Comparison of ENCODE assay signal across 1 cellular context in the genomic region with DNA sequence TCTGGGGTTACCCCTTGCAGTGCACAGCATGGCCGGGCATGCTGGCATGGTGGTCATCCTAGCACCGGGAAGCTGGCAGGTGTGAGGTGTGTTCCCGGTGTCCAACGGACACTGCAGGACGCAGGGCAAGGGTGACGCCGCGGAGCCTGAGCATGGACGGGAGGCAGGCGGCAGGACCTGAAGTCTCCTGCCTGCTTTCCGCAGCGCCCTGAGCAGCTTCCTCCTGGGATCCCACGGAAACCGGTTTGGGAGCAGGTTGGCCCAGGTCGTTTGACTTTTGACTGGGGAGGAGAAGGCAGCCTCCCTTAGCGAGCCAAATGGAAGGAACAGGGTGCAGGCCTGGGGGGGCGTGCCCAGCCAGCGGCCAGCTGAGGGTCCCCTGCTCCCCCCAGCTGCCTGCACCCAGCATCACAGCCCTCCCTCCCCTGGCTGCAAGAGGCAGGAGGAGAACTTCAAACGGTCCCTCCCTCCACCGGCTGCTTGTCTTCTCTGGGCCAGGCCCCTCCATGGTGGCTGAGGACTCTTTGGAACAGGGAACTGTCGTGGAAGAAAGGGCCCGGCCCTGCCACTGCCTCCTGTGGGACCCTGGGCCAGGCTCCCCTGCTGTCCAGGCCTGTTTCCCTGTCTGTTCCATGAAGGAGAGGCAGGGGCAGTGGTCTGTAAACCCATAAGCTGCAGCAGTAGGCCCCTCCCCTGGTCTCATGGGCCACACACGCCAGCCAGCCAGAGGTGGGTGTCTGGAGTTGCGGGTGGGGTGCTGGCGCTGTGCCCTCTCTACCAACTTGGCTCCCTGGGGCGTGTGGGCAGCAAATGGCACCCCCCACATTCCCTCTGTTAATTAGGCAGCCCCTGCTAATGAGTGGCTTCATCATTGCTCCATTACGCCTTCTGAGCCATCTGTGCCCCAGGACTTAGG.
TF ChIP-seq lines count a peak whose summit lies in the region.

No MANE protein-coding gene starts in this region.

TF ChIP-seq in K562, 482 proteins besides CTCF, POLR2A, EP300 and RAD21:
- TF ChIP-seq HINFP (tag; conservative IDR thresholded peaks at IDR 0.05; ENCODE audit: low read depth) (no peak), ZBTB7A (IDR thresholded peaks at IDR 0.05; ENCODE audit: borderline replicate concordance, control insufficient read depth, low read depth, low read length) (peak; percentile 31; the same call in 1 of the 2 replicates)
